Comparison of ENCODE assay signal across 1 cellular context in genomic region chr2:231947112-231947511, GRCh38. TPM values are rescaled to one million over a fixed set of nuclear protein-coding genes. Genes with fewer than 3 reads are reported as not detected.
"Had no signal": no experiment of that assay in that cellular context is flagged by ENCODE, and none has a peak within 500 bp of the region (broad histone marks: within the 10 kb centered on the region; RNA-seq: fewer than 3 reads in every experiment).

No MANE protein-coding gene starts in this region.

RNA-seq across cellular contexts. Expression of gene NPPC, which starts 20.9 kb away (rescaled TPM):
- total RNA-seq: GM12878 had no signal
